22 cellular contexts compared by ENCODE assay signal in genomic region chr6:26162399-26162798, GRCh38.
"Had no signal": no experiment of that assay in that cellular context is flagged by ENCODE, and none has a peak within 500 bp of the region (broad histone marks: within the 10 kb centered on the region; RNA-seq: fewer than 3 reads in every experiment).

No MANE protein-coding gene starts in this region.

- H3K36me3 ChIP-seq: lower lobe of right lung, ovary, prostate gland had no signal

- H3K9me3 Mint-ChIP-seq: activated naive CD8-positive, alpha-beta T cell treated with anti-CD3 and anti-CD28 coated beads, Interleukin-2, amount 50 U/mL, for 24 hours; activated T-cell treated with anti-CD3 and anti-CD28 coated beads, Interleukin-2, amount 50 U/mL, for 72 hours; dendritic cell treated with granulocyte-macrophage colony-stimulating factor and Interleukin-4, amounts not matched to agents 40 ng/mL and 50 ng/mL, for 4 days; naive thymus-derived CD8-positive, alpha-beta T cell; stimulated activated naive B cell treated with anti-CD40 and anti-IgM and Interleukin-4, amounts not matched to agents 10 μg/mL and 1 μg/mL and 100 μg/mL, for 72 hours; type B pancreatic cell; WTC11 had no signal

- FAIRE-seq: kidney had no signal

- H3K27me3 Mint-ChIP-seq: activated naive CD8-positive, alpha-beta T cell treated with anti-CD3 and anti-CD28 coated beads, Interleukin-2, amount 50 U/mL, for 24 hours; dendritic cell treated with granulocyte-macrophage colony-stimulating factor and Interleukin-4, amounts not matched to agents 40 ng/mL and 50 ng/mL, for 4 days; naive thymus-derived CD8-positive, alpha-beta T cell had no signal

- H3K27ac ChIP-seq: body of pancreas, lower lobe of right lung, neutrophil, ovary, prostate gland, testis had no signal

- H3K9me3 ChIP-seq: body of pancreas, lower lobe of right lung, neutrophil, ovary, prostate gland, testis had no signal

- H3K4me1 ChIP-seq: lower lobe of right lung, prostate gland, testis had no signal

- DNase-seq: activated CD4-positive, alpha-beta T cell treated with anti-CD3 and anti-CD28 coated beads, Interleukin-2, amount 50 U/mL, for 48 hours; activated effector memory CD4-positive, alpha-beta T cell treated with Interleukin-2 at 50 U/mL for 16 hours; activated naive CD4-positive, alpha-beta T cell treated with anti-CD3 and anti-CD28 coated beads, Interleukin-2, amount 50 U/mL, for 16 hours; activated naive CD8-positive, alpha-beta T cell treated with anti-CD3 and anti-CD28 coated beads, Interleukin-2, amount 50 U/mL, for 24 hours; activated T-cell treated with anti-CD3 and anti-CD28 coated beads, Interleukin-2, amount 50 U/mL, for 72 hours; body of pancreas; effector CD8-positive, alpha-beta T cell; foreskin melanocyte; kidney; lower lobe of right lung; naive thymus-derived CD8-positive, alpha-beta T cell; ovary; stimulated activated CD4-positive, alpha-beta T cell treated with anti-CD3 and anti-CD28 coated beads, Interleukin-2, amount 100 ng/mL, for 48 hours; stimulated activated CD8-positive, alpha-beta memory T cell treated with anti-CD3 and anti-CD28 coated beads, Interleukin-4, amount 100 ng/mL, for 48 hours; stimulated activated naive B cell treated with anti-CD40 and anti-IgM and Interleukin-4, amounts not matched to agents 10 μg/mL and 1 μg/mL and 100 μg/mL, for 72 hours; T-helper 9 cell; testis had no signal

- H3K27me3 ChIP-seq: body of pancreas, neutrophil, ovary, testis had no signal

- H3K4me3 ChIP-seq: body of pancreas, lower lobe of right lung, ovary, testis had no signal

- H3K27ac Mint-ChIP-seq: activated naive CD8-positive, alpha-beta T cell treated with anti-CD3 and anti-CD28 coated beads, Interleukin-2, amount 50 U/mL, for 24 hours; activated T-cell treated with anti-CD3 and anti-CD28 coated beads, Interleukin-2, amount 50 U/mL, for 72 hours; dendritic cell treated with granulocyte-macrophage colony-stimulating factor and Interleukin-4, amounts not matched to agents 40 ng/mL and 50 ng/mL, for 4 days; stimulated activated naive B cell treated with anti-CD40 and anti-IgM and Interleukin-4, amounts not matched to agents 10 μg/mL and 1 μg/mL and 100 μg/mL, for 72 hours; type B pancreatic cell; WTC11 had no signal

- ATAC-seq: activated naive CD8-positive, alpha-beta T cell treated with anti-CD3 and anti-CD28 coated beads, Interleukin-2, amount 50 U/mL, for 24 hours; activated T-cell treated with anti-CD3 and anti-CD28 coated beads, Interleukin-2, amount 50 U/mL, for 72 hours; body of pancreas; lower lobe of right lung; naive thymus-derived CD8-positive, alpha-beta T cell; stimulated activated naive B cell treated with anti-CD40 and anti-IgM and Interleukin-4, amounts not matched to agents 10 μg/mL and 1 μg/mL and 100 μg/mL, for 72 hours; WTC11 had no signal

- H3K4me3 Mint-ChIP-seq: activated naive CD8-positive, alpha-beta T cell treated with anti-CD3 and anti-CD28 coated beads, Interleukin-2, amount 50 U/mL, for 24 hours; activated T-cell treated with anti-CD3 and anti-CD28 coated beads, Interleukin-2, amount 50 U/mL, for 72 hours; dendritic cell treated with granulocyte-macrophage colony-stimulating factor and Interleukin-4, amounts not matched to agents 40 ng/mL and 50 ng/mL, for 4 days; stimulated activated naive B cell treated with anti-CD40 and anti-IgM and Interleukin-4, amounts not matched to agents 10 μg/mL and 1 μg/mL and 100 μg/mL, for 72 hours; type B pancreatic cell; WTC11 had no signal
